In the genomic region with DNA sequence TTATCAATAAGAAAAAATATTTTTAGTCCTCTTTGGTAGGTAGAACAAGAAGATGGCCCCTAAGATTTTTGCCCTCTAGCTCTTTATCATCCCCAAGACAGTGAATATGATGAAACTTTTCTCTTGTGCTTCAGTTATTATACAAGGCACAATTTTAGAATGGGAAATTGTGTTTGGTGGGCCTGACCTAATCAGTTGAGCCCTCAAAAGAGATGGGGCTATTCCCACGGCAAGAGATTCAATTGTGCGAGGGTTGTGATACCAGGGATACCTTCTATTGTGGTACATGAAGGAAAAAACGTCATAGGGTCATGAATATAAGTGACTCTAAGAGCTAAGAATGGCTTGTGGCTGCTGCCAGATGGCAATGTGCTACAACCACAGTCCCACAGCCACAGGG, we compare ENCODE assay signal across 8 cellular contexts.
"Had no signal": no experiment of that assay in that cellular context is flagged by ENCODE, and none has a peak within 500 bp of the region (broad histone marks: within the 10 kb centered on the region; RNA-seq: fewer than 3 reads in every experiment).

No MANE protein-coding gene starts in this region.

- H3K27ac Mint-ChIP-seq: IgD-negative memory B cell had no signal

- H3K4me2 ChIP-seq: KMS-11 had no signal

- FAIRE-seq: HepG2, HTR-8/SVneo had no signal

- H3K27ac ChIP-seq: HL-60, KMS-11 had no signal

- H3K4me3 Mint-ChIP-seq: IgD-negative memory B cell had no signal

- DNase-seq: IMR-90, KBM-7, KG1 had no signal

- H3K36me3 Mint-ChIP-seq: IgD-negative memory B cell had no signal

- H3K27me3 Mint-ChIP-seq: IgD-negative memory B cell had no signal

- ATAC-seq: HepG2 had no signal

- H3K9ac ChIP-seq: KMS-11 had no signal

- H3K4me1 Mint-ChIP-seq: IgD-negative memory B cell had no signal
